ENCODE assay signal across 8 cellular contexts in genomic region chr13:76886292-76887061, GRCh38. TPM values are rescaled to one million over a fixed set of nuclear protein-coding genes. Genes with fewer than 3 reads are reported as not detected.
DNase-seq lines count a peak whose midpoint lies in the region; ATAC-seq and TF ChIP-seq lines count a peak whose summit lies in the region.

Gene KCTD12, minus strand, starts transcription at chr13:76886405. Its CDS starts 257 bp downstream, at chr13:76886148.

- 0 to 1% methylated on average over 82 of the region's 82 CpGs for WGBS in ectodermal cell, 2 experiments
- WGBS in lung, 2 donors, result 0 to 1% methylated on average over 70 to 82 of the region's 82 CpGs

- H3K27me3 ChIP-seq in ACC112 (ENCODE audit: insufficient read depth, low read length), result no peaks in the 10 kb centered on the region
- H3K27me3 ChIP-seq in ectodermal cell (ENCODE audit: control insufficient read depth, insufficient read depth, low read length, poor library complexity, severe bottlenecking), result peaks cover 69% of the 10 kb centered on the region
- H3K27me3 ChIP-seq in lung (ENCODE audit: control insufficient read depth, insufficient read depth), result no peaks in the 10 kb centered on the region

- H3K27me3 Mint-ChIP-seq in activated CD8-positive, alpha-beta T cell treated with anti-CD3 and anti-CD28 coated beads for 36 hours, result peaks cover 19% of the 10 kb centered on the region

- H3K4me1 ChIP-seq in ACC112 (ENCODE audit: control insufficient read depth, insufficient read depth, low read length, unreplicated experiment) (peaks cover 19% of the 10 kb centered on the region), ectodermal cell (ENCODE audit: control insufficient read depth, insufficient read depth, low read length) (peaks cover 5% of the 10 kb centered on the region), lung (ENCODE audit: control insufficient read depth in 2 of 2, insufficient read depth in 2 of 2, low read length in 2 of 2) (peaks cover 0 to 5% of the 10 kb centered on the region in 2 donors)

- intact Hi-C loops in activated CD8-positive, alpha-beta T cell treated with anti-CD3 and anti-CD28 coated beads for 36 hours (cut with micrococcal nuclease), result loop anchor here (5.0 kb wide), 1 partner anchor 101 kb away; no protein-coding TSS in a partner anchor

- peaks cover 9% of the 10 kb centered on the region for H3K36me3 Mint-ChIP-seq in activated CD8-positive, alpha-beta T cell treated with anti-CD3 and anti-CD28 coated beads for 36 hours (ENCODE audit: low read depth)

- DNase-seq in NCI-H460 (ENCODE audit: extremely low read depth, low read depth), result peak; percentile 41
- peak; percentile 78 for DNase-seq in activated CD8-positive, alpha-beta T cell treated with anti-CD3 and anti-CD28 coated beads for 36 hours
- peak; percentile 87 for DNase-seq in lung (ENCODE audit: low spot score)
- DNase-seq in stimulated activated CD4-positive, alpha-beta T cell treated with anti-CD3 and anti-CD28 coated beads, TNF-alpha, amount 100 ng/mL, for 1 hour (ENCODE audit: low read depth in 3 of 3, low spot score in 1 of 3), result peak in 2 of 3 donors; percentile 65 to 66

- H3K4me3 ChIP-seq in ACC112 (ENCODE audit: low read depth, low read length) (peak within 1 kb of the TSS; percentile 85), ectodermal cell (ENCODE audit: insufficient read depth, low read depth, low read length) (peak within 1 kb of the TSS; percentile 61), lung (peak within 1 kb of the TSS; percentile 94)

- H3K4me3 Mint-ChIP-seq in activated CD8-positive, alpha-beta T cell treated with anti-CD3 and anti-CD28 coated beads for 36 hours, result peak within 1 kb of the TSS; percentile 89

- ATAC-seq in GM18520 (IDR thresholded peaks at IDR 0.05; ENCODE audit: unreplicated experiment) (peak; percentile 55), HG03045 (IDR thresholded peaks at IDR 0.05; ENCODE audit: unreplicated experiment) (peak; percentile 76), lung (ENCODE audit: insufficient read depth, low FRiP score) (peak; percentile 76)
- ATAC-seq in activated CD8-positive, alpha-beta T cell treated with anti-CD3 and anti-CD28 coated beads for 36 hours, result peak; percentile 78

- H2AFZ ChIP-seq in ACC112 (ENCODE audit: low read length, unreplicated experiment), result peak within 1 kb of the TSS; percentile 37

- CTCF ChIA-PET in activated CD8-positive, alpha-beta T cell treated with anti-CD3 and anti-CD28 coated beads for 36 hours (lab: Charles Lee), result interaction anchor here (0.7 to 3.8 kb wide), 13 partner anchors 9 to 218 kb away, joined by 3 to 28 read pairs (median 5); no protein-coding TSS in a partner anchor

- peak within 1 kb of the TSS; percentile 86 for H3K27ac Mint-ChIP-seq in activated CD8-positive, alpha-beta T cell treated with anti-CD3 and anti-CD28 coated beads for 36 hours

- peaks cover 29% of the 10 kb centered on the region for H3K79me2 ChIP-seq in ACC112 (ENCODE audit: control insufficient read depth, insufficient read depth, low read length, unreplicated experiment)

- H3K4me1 Mint-ChIP-seq in activated CD8-positive, alpha-beta T cell treated with anti-CD3 and anti-CD28 coated beads for 36 hours (ENCODE audit: low read depth), result peaks cover 17% of the 10 kb centered on the region

- H3K9me3 ChIP-seq in ectodermal cell (ENCODE audit: control insufficient read depth, low read length) (no peaks in the 10 kb centered on the region), lung (ENCODE audit: control insufficient read depth in 2 of 2, insufficient read depth in 1 of 2, low read length in 1 of 2) (no peaks in the 10 kb centered on the region)

- POLR2A ChIA-PET in activated CD8-positive, alpha-beta T cell treated with anti-CD3 and anti-CD28 coated beads for 36 hours (lab: Charles Lee), result interaction anchor here (0.6 to 1.8 kb wide), 9 partner anchors 10 to 180 kb away, joined by 3 to 6 read pairs (median 3); no protein-coding TSS in a partner anchor

- H3K27ac ChIP-seq in ACC112 (ENCODE audit: low read depth, low read length) (peak within 1 kb of the TSS; percentile 31), ectodermal cell (ENCODE audit: insufficient read depth, low read depth, low read length, poor library complexity, severe bottlenecking) (no peak within 1 kb of the TSS), lung (ENCODE audit: low read depth in 1 of 2, low read length in 1 of 2) (peak within 1 kb of the TSS; percentile 92 to 97)

- H3K36me3 ChIP-seq in ACC112 (ENCODE audit: insufficient read depth, low read length) (no peaks in the 10 kb centered on the region), ectodermal cell (ENCODE audit: control insufficient read depth, insufficient read depth, low read length) (no peaks in the 10 kb centered on the region), lung (ENCODE audit: control insufficient read depth in 2 of 2, insufficient read depth in 2 of 2, low read length in 2 of 2) (no peaks in the 10 kb centered on the region)

- no peak for TF ChIP-seq CTCF in activated CD8-positive, alpha-beta T cell treated with anti-CD3 and anti-CD28 coated beads for 36 hours (IDR thresholded peaks at IDR 0.05)
- peak; percentile 2 for TF ChIP-seq CTCF in lung (IDR thresholded peaks at IDR 0.05; ENCODE audit: control extremely low read depth, extremely low read depth)

- H3K9me3 Mint-ChIP-seq in activated CD8-positive, alpha-beta T cell treated with anti-CD3 and anti-CD28 coated beads for 36 hours, result no peaks in the 10 kb centered on the region

RNA-seq across cellular contexts. Expression of gene KCTD12, which starts in this region (rescaled TPM):
- total RNA-seq in NCI-H460 (2014; rRNA removed; shearing (Covaris generic)), result 4.4 and 5.7 TPM in 2 replicates
- polyA plus RNA-seq in NCI-H460 (2014; cell fraction: nucleus; rRNA removed), result 2.8 and 4.2 TPM in 2 replicates
- total RNA-seq in activated CD8-positive, alpha-beta T cell treated with anti-CD3 and anti-CD28 coated beads for 36 hours, result 10 to 100 TPM; 14.3 to 14.8 TPM
- polyA plus RNA-seq in ectodermal cell (2013, experiment 1 of 4), result 9.4 TPM
- polyA plus RNA-seq in ectodermal cell (2013, experiment 2 of 4), result 6.2 TPM
- 8.4 TPM for polyA plus RNA-seq in ectodermal cell (2013, experiment 3 of 4)
- polyA plus RNA-seq in ectodermal cell (2013, experiment 4 of 4), result 9.3 TPM
- 100 to 1,000 TPM; 140 to 188 TPM for total RNA-seq in lung
- 10 to 100 TPM; 26.2 to 63.6 TPM for polyA plus RNA-seq in lung

Comparison
In these comparisons a context has a peak if more than half of its experiments do, and no peak if none do; other contexts are left out.
1. RNA of gene KCTD12 (total RNA-seq): 140 to 188 TPM in lung; 14.3 to 14.8 TPM in activated CD8-positive, alpha-beta T cell treated with anti-CD3 and anti-CD28 coated beads for 36 hours and 4.4 to 5.7 TPM in NCI-H460; every median in the first group is over 4 times any median in the second.
2. Peak in every context shown above with its lines, with median percentiles within 50 percentile points of each other: H3K4me3 ChIP-seq, ATAC-seq and DNase-seq.